Comparison of ENCODE assay signal across 1 cellular context in genomic region chr22:30627480-30627879, GRCh38.
TF ChIP-seq lines count a peak whose summit lies in the region.

No MANE protein-coding gene starts in this region.

TF ChIP-seq in endothelial cell of umbilical vein, 7 proteins besides CTCF, POLR2A, EP300 and RAD21:
- no peak for TF ChIP-seq GATA2 (IDR thresholded peaks at IDR 0.05; ENCODE audit: insufficient read depth, insufficient read length, low read depth, low read length)
- TF ChIP-seq FOS (IDR thresholded peaks at IDR 0.05; ENCODE audit: borderline replicate concordance, insufficient read depth, low read length), result peak; percentile 62
- TF ChIP-seq MAX (IDR thresholded peaks at IDR 0.05; ENCODE audit: insufficient read depth, insufficient read length), result no peak
- no peak for TF ChIP-seq EZH2 (IDR thresholded peaks at IDR 0.05; ENCODE audit: borderline replicate concordance, low read depth, low read length, severe bottlenecking)
- TF ChIP-seq MYC (IDR thresholded peaks at IDR 0.05; ENCODE audit: low read depth, low read length), result no peak
- TF ChIP-seq JUN (IDR thresholded peaks at IDR 0.05; ENCODE audit: borderline replicate concordance, insufficient read depth, insufficient read length, low read depth), result peak; percentile 69
- peak; percentile 46 for TF ChIP-seq POLR2AphosphoS5 (IDR thresholded peaks at IDR 0.05; ENCODE audit: insufficient read depth, low read depth, low read length)
